8 cellular contexts compared by ENCODE assay signal in the genomic region with DNA sequence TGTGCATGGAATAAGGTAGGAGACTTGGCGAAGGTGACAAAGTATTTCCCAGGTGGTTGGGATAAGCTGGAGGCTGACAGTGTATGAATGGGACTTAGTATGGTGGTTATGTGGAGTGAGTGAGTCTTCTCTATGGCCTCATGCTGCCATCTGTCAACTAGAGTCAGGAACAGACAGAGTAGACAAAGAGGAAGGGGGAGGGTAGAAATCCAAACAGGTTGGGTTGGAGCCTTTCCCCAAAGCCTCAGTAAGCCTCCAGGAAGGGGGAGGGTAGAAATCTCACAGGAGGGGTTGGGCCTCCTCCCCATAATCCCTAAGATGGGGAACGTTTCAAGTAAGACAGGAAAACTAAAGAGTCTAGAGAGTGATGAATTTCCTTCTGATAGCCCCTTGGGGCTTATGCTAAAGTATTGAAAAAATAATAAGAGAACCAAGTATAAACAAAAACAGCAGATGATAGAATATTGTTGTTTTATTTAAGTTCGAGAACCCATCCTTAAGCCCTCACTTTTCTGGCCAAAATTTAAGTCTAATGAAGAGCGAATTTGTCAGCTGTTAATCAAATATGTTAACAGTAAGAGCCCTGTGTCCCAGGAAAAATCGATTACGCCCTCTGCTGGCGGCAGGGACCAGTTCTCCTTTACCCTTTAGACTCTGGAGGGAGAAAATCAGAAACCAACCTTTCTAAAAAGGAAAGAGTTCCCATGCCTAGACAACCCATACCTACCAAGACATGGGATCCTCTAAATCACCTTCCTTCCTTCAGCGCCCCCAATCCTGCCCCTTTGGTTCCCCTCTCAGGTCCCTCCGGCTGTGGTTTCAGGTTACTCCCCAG. TPM values are rescaled to one million over a fixed set of nuclear protein-coding genes. Genes with fewer than 3 reads are reported as not detected.
DNase-seq lines count a peak whose midpoint lies in the region; ATAC-seq and TF ChIP-seq lines count a peak whose summit lies in the region.

No MANE protein-coding gene starts in this region.

- 11 to 14% (median 12%) methylated on average over 9 of the region's 9 CpGs for WGBS in stomach, 5 donors

- no peak for TF ChIP-seq POLR2A in stomach (IDR thresholded peaks at IDR 0.05)

- no peak for TF ChIP-seq EP300 in stomach (IDR thresholded peaks at IDR 0.05)

- H3K27ac Mint-ChIP-seq in CD8-positive, alpha-beta T cell, result no peak overlapping the region
- H3K27ac Mint-ChIP-seq in neural progenitor cell, result peak overlapping the region; percentile 78

- peak overlapping the region; percentile 20; the same call in 1 of the 2 replicates for H3K9ac ChIP-seq in PC-3 (ENCODE audit: low read length)
- H3K9ac ChIP-seq in neural progenitor cell, result no peak overlapping the region

- no peaks in the 10 kb centered on the region for H3K9me2 ChIP-seq in PC-3 (replicated peaks; ENCODE audit: low read length)

- H3F3A ChIP-seq in PC-3 (ENCODE audit: low read length, unreplicated experiment) (no peaks in the 10 kb centered on the region), neural progenitor cell (ENCODE audit: low read depth) (peaks cover 14% of the 10 kb centered on the region)

- peaks cover 3% of the 10 kb centered on the region for H3K4me1 Mint-ChIP-seq in CD8-positive, alpha-beta T cell (ENCODE audit: low read depth)
- H3K4me1 Mint-ChIP-seq in neural progenitor cell, result peaks cover 37% of the 10 kb centered on the region

- intact Hi-C loops in CD8-positive, alpha-beta T cell (cut with DNase I, micrococcal nuclease), result loop anchor here in 1 of 2 experiments (1.0 kb wide), 1 partner anchor 115 kb away; no protein-coding TSS in a partner anchor
- intact Hi-C loops in PC-3 (cut with micrococcal nuclease), result loop anchor here (1.0 kb wide), 5 partner anchors 15 to 59 kb away; no protein-coding TSS in a partner anchor
- intact Hi-C loops in stomach (cut with DNase I; ENCODE audit: low total_unique reads), result no loop called here

- POLR2A ChIA-PET in CD8-positive, alpha-beta T cell (lab: Charles Lee), result interaction anchor here (0.6 kb wide), 1 partner anchor 115 kb away, joined by 3 read pairs; no protein-coding TSS in a partner anchor
- POLR2A ChIA-PET in PC-3 (lab: Charles Lee; ENCODE audit: unreplicated experiment), result interaction anchor here (0.6 kb wide), 1 partner anchor 113 kb away, joined by 16 read pairs; no protein-coding TSS in a partner anchor

- H3K27me3 ChIP-seq in CD8-positive, alpha-beta T cell (ENCODE audit: insufficient read depth, low read length), result no peaks in the 10 kb centered on the region
- no peaks in the 10 kb centered on the region for H3K27me3 ChIP-seq in PC-3 (ENCODE audit: low read length)
- H3K27me3 ChIP-seq in neural progenitor cell, result no peaks in the 10 kb centered on the region
- H3K27me3 ChIP-seq in stomach, result no peaks in the 10 kb centered on the region

- H3K36me3 ChIP-seq in CD8-positive, alpha-beta T cell (ENCODE audit: insufficient read depth, low read length), result no peaks in the 10 kb centered on the region
- H3K36me3 ChIP-seq in PC-3 (ENCODE audit: low read depth, low read length), result no peaks in the 10 kb centered on the region
- no peaks in the 10 kb centered on the region for H3K36me3 ChIP-seq in neural progenitor cell
- H3K36me3 ChIP-seq in stomach, result no peaks in the 10 kb centered on the region

- no peaks in the 10 kb centered on the region for H4K20me1 ChIP-seq in PC-3 (ENCODE audit: low read length)
- no peaks in the 10 kb centered on the region for H4K20me1 ChIP-seq in neural progenitor cell (ENCODE audit: low read depth)

- CTCF ChIA-PET in CD8-positive, alpha-beta T cell (lab: Charles Lee), result interaction anchor here (0.7 to 3.9 kb wide), 19 partner anchors 8 to 454 kb away, joined by 3 to 54 read pairs (median 5); no protein-coding TSS in a partner anchor
- CTCF ChIA-PET in PC-3 (lab: Charles Lee), result interaction anchor here (0.5 to 1.8 kb wide), 8 partner anchors 19 to 155 kb away, joined by 3 to 13 read pairs (median 3); a partner anchor contains a TSS

- peak overlapping the region; percentile 68; the same call in 1 of the 2 replicates for H2AFZ ChIP-seq in PC-3 (ENCODE audit: low read length)
- H2AFZ ChIP-seq in neural progenitor cell (replicated peaks), result peak overlapping the region; percentile 47

- H3K27me3 Mint-ChIP-seq in CD8-positive, alpha-beta T cell (ENCODE audit: low read depth), result peaks cover 9% of the 10 kb centered on the region
- peaks cover 11% of the 10 kb centered on the region for H3K27me3 Mint-ChIP-seq in neural progenitor cell (ENCODE audit: insufficient read depth, low read depth)

- no peaks in the 10 kb centered on the region for H3K36me3 Mint-ChIP-seq in CD8-positive, alpha-beta T cell
- H3K36me3 Mint-ChIP-seq in neural progenitor cell, result no peaks in the 10 kb centered on the region

- H3K9me3 Mint-ChIP-seq in CD8-positive, alpha-beta T cell, result no peaks in the 10 kb centered on the region
- H3K9me3 Mint-ChIP-seq in neural progenitor cell, result no peaks in the 10 kb centered on the region

- H3K4me2 ChIP-seq in PC-3 (ENCODE audit: low read length) (peak overlapping the region; percentile 80), neural progenitor cell (peak overlapping the region; percentile 77)

- no peaks in the 10 kb centered on the region for H3K4me1 ChIP-seq in CD8-positive, alpha-beta T cell (ENCODE audit: insufficient read depth, low read length)
- peaks cover 28% of the 10 kb centered on the region for H3K4me1 ChIP-seq in PC-3 (ENCODE audit: insufficient read depth, low read length)
- H3K4me1 ChIP-seq in neural progenitor cell, result peaks cover 20% of the 10 kb centered on the region
- peaks cover 0 to 20% (median 12%) of the 10 kb centered on the region in 4 donors for H3K4me1 ChIP-seq in stomach

- peak; percentile 59 for TF ChIP-seq CTCF in CD8-positive, alpha-beta T cell (IDR thresholded peaks at IDR 0.05)
- TF ChIP-seq CTCF in PC-3 (conservative IDR thresholded peaks at IDR 0.05; ENCODE audit: low read depth, low read length) (peak; percentile 96), neural progenitor cell (IDR thresholded peaks at IDR 0.05) (peak; percentile 77), stomach (IDR thresholded peaks at IDR 0.05) (peak in 5 of 7 experiments; percentile 76 to 92 (median 79))

- no peak overlapping the region for H3K4me3 ChIP-seq in CD8-positive, alpha-beta T cell (ENCODE audit: low read depth, low read length)
- H3K4me3 ChIP-seq in PC-3 (ENCODE audit: low read length) (peak overlapping the region; percentile 62), neural progenitor cell (peak overlapping the region; percentile 54), stomach (peak overlapping the region; percentile 34 to 46 (median 36))

- no peak overlapping the region for H3K27ac ChIP-seq in CD8-positive, alpha-beta T cell (ENCODE audit: low read depth, low read length)
- peak overlapping the region; percentile 43 for H3K27ac ChIP-seq in PC-3 (ENCODE audit: low read length)
- H3K27ac ChIP-seq in neural progenitor cell, result peak overlapping the region; percentile 77
- H3K27ac ChIP-seq in stomach, result peak overlapping the region; percentile 47 to 79 (median 71)

- ATAC-seq in CD8-positive, alpha-beta T cell, result peak; percentile 51
- ATAC-seq in GM19455 (IDR thresholded peaks at IDR 0.05; ENCODE audit: unreplicated experiment), result peak; percentile 50
- ATAC-seq in PC-3, result peak; percentile 80

- peak; percentile 28 to 79 (median 62) for DNase-seq in CD8-positive, alpha-beta T cell
- DNase-seq in HPDE6-E6E7 (ENCODE audit: extremely low spot score), result peak; percentile 49
- peak; percentile 74 for DNase-seq in PC-3
- peak; percentile 43 for DNase-seq in activated T-helper 1 cell treated with Interleukin-2 at 50 U/mL for 16 hours (ENCODE audit: low read depth)
- peak; percentile 34 for DNase-seq in fibroblast of the conjunctiva (ENCODE audit: low read depth)
- peak; percentile 77 for DNase-seq in neural progenitor cell (ENCODE audit: low spot score)
- DNase-seq in stomach, result peak; percentile 79

- H3K4me3 Mint-ChIP-seq in CD8-positive, alpha-beta T cell, result no peak overlapping the region
- H3K4me3 Mint-ChIP-seq in neural progenitor cell, result peak overlapping the region; percentile 90

- no peaks in the 10 kb centered on the region for H3K9me3 ChIP-seq in CD8-positive, alpha-beta T cell (ENCODE audit: low read length)
- H3K9me3 ChIP-seq in PC-3 (ENCODE audit: low read length) (no peaks in the 10 kb centered on the region), neural progenitor cell (ENCODE audit: low read depth) (no peaks in the 10 kb centered on the region), stomach (no peaks in the 10 kb centered on the region)

- TSS peak; percentile 84 for BruUV-seq in PC-3 (replicated peaks; lab: Mats Ljungman, UMichigan)

- H3K79me2 ChIP-seq in PC-3 (ENCODE audit: low read length) (no peaks in the 10 kb centered on the region), neural progenitor cell (ENCODE audit: low read depth) (no peaks in the 10 kb centered on the region)

RNA-seq across cellular contexts. Expression of a gene that starts 1.8 kb away (rescaled TPM):
- total RNA-seq in CD8-positive, alpha-beta T cell, result not detected
- total RNA-seq in PC-3 (2014; rRNA removed) (0.29 and 0.40 TPM in 2 replicates), neural progenitor cell (ENCODE audit: low replicate concordance) (not detected in 2 replicates), stomach (under 1 TPM in 1 of 5 donors, not detected in 4; 0.72 TPM)
- 1 to 10 TPM in 1 of 3 donors, under 1 TPM in 1, not detected in 1; 0.08 to 1.8 TPM for polyA plus RNA-seq in stomach

RNA-seq across cellular contexts. Expression of a gene that starts 19.8 kb away (rescaled TPM):
- total RNA-seq in CD8-positive, alpha-beta T cell, result not detected
- total RNA-seq in PC-3 (2014; rRNA removed) (8.3 and 8.8 TPM in 2 replicates), neural progenitor cell (ENCODE audit: low replicate concordance) (not detected in 2 replicates), stomach (100 to 1,000 TPM in 4 of 5 donors, 10 to 100 TPM in 1; 68.1 to 439 (median 298) TPM)
- polyA plus RNA-seq in stomach, result 1,000 to 10,000 TPM in 1 of 3 donors, 100 to 1,000 TPM in 1, 10 to 100 TPM in 1; 95.0 to 1,745 (median 243) TPM
